ENCODE assay signal across 2 cellular contexts in the genomic region with DNA sequence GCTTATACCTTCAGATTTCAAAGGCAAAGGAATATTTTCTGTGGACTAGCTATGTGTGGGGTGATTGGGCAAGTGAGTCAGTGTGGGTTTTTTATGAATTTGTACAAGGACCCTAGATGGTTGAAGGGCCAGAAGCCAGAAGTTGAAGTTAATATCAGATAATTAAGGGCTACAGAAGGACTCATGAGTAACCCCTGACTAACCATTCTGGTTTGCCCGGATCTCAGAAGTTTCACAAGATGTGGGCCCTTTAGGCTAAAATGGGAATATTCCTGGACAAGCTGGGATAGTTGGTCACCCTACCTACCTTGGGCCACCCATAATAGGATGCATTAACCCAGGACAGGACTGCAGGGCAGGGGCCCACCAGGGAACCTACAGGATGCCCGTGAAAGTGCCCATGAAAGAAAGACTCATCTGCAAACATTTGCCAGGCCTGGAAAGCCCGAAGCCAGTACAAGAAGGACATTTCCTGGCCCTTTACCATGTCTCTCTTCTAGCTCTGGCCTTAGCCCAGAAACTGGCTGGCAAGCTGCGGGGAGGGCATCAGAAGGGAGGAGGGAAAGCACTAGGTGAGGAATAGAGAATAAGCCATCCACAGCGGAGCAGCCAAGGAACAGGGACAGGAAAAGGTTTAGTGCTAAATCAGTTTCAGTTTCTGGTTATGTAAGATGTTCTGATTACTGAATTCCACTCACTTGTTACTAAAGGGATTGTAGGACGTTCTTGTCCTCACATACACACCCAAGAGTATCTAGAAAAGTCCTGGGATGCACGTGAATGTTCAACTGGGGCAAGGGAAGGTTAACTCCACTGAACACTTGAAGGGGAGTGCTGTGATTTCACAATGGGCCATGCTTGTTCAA.
A peak's percentile ranks its signal among the peaks of the same experiment; 100 is the strongest.
TF ChIP-seq lines count a peak whose summit lies in the region.

No MANE protein-coding gene starts in this region.

TF ChIP-seq in liver, 16 proteins besides CTCF, POLR2A, EP300 and RAD21:
- TF ChIP-seq YY1 (IDR thresholded peaks at IDR 0.05) (peak; percentile 18), RXRA (IDR thresholded peaks at IDR 0.05) (peak in 1 of 2 donors; percentile 24), EGR1 (IDR thresholded peaks at IDR 0.05; ENCODE audit: low read depth in 2 of 2) (no peak), SP1 (IDR thresholded peaks at IDR 0.05) (no peak), TAF1 (conservative IDR thresholded peaks at IDR 0.05) (no peak)

TF ChIP-seq in HepG2, 621 proteins besides CTCF, POLR2A, EP300 and RAD21:
- TF ChIP-seq, protein P1, sequence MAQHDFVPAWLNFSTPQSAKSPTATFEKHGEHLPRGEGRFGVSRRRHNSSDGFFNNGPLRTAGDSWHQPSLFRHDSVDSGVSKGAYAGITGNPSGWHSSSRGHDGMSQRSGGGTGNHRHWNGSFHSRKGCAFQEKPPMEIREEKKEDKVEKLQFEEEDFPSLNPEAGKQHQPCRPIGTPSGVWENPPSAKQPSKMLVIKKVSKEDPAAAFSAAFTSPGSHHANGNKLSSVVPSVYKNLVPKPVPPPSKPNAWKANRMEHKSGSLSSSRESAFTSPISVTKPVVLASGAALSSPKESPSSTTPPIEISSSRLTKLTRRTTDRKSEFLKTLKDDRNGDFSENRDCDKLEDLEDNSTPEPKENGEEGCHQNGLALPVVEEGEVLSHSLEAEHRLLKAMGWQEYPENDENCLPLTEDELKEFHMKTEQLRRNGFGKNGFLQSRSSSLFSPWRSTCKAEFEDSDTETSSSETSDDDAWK (CRISPR knock-in tag; IDR thresholded peaks at IDR 0.05), result no peak
- TF ChIP-seq, protein P2, sequence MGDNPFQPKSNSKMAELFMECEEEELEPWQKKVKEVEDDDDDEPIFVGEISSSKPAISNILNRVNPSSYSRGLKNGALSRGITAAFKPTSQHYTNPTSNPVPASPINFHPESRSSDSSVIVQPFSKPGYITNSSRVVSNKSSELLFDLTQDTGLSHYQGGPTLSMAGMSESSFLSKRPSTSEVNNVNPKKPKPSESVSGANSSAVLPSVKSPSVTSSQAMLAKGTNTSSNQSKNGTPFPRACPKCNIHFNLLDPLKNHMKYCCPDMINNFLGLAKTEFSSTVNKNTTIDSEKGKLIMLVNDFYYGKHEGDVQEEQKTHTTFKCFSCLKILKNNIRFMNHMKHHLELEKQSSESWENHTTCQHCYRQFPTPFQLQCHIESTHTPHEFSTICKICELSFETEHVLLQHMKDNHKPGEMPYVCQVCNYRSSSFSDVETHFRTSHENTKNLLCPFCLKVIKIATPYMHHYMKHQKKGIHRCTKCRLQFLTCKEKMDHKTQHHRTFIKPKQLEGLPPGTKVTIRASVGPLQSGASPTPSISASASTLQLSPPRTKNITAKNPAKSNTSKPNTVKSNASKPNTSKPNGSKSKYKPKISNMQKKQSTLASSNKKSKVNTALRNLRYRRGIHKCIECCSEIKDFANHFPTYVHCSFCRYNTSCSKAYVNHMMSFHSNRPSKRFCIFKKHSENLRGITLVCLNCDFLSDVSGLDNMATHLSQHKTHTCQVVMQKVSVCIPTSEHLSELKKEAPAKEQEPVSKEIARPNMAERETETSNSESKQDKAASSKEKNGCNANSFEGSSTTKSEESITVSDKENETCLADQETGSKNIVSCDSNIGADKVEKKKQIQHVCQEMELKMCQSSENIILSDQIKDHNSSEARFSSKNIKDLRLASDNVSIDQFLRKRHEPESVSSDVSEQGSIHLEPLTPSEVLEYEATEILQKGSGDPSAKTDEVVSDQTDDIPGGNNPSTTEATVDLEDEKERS (CRISPR knock-in tag; IDR thresholded peaks at IDR 0.05), result no peak
- TF ChIP-seq, protein P3, sequence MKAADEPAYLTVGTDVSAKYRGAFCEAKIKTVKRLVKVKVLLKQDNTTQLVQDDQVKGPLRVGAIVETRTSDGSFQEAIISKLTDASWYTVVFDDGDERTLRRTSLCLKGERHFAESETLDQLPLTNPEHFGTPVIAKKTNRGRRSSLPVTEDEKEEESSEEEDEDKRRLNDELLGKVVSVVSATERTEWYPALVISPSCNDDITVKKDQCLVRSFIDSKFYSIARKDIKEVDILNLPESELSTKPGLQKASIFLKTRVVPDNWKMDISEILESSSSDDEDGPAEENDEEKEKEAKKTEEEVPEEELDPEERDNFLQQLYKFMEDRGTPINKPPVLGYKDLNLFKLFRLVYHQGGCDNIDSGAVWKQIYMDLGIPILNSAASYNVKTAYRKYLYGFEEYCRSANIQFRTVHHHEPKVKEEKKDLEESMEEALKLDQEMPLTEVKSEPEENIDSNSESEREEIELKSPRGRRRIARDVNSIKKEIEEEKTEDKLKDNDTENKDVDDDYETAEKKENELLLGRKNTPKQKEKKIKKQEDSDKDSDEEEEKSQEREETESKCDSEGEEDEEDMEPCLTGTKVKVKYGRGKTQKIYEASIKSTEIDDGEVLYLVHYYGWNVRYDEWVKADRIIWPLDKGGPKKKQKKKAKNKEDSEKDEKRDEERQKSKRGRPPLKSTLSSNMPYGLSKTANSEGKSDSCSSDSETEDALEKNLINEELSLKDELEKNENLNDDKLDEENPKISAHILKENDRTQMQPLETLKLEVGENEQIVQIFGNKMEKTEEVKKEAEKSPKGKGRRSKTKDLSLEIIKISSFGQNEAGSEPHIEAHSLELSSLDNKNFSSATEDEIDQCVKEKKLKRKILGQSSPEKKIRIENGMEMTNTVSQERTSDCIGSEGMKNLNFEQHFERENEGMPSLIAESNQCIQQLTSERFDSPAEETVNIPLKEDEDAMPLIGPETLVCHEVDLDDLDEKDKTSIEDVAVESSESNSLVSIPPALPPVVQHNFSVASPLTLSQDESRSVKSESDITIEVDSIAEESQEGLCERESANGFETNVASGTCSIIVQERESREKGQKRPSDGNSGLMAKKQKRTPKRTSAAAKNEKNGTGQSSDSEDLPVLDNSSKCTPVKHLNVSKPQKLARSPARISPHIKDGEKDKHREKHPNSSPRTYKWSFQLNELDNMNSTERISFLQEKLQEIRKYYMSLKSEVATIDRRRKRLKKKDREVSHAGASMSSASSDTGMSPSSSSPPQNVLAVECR (CRISPR knock-in tag; IDR thresholded peaks at IDR 0.05; ENCODE audit: borderline replicate concordance), result no peak
- TF ChIP-seq ZNF557 (CRISPR knock-in tag; IDR thresholded peaks at IDR 0.05) (no peak), PLRG1 (conservative IDR thresholded peaks at IDR 0.05) (no peak), FOSL2 (CRISPR knock-in tag; IDR thresholded peaks at IDR 0.05) (no peak), ZSCAN21 (CRISPR knock-in tag; IDR thresholded peaks at IDR 0.05; ENCODE audit: borderline replicate concordance) (no peak), ZNF10 (CRISPR knock-in tag; IDR thresholded peaks at IDR 0.05; ENCODE audit: borderline replicate concordance, low read depth) (no peak), TBP (CRISPR knock-in tag; IDR thresholded peaks at IDR 0.05) (no peak)
